12 cellular contexts compared by ENCODE assay signal in genomic region chr11:64323984-64324383, GRCh38. TPM values are rescaled to one million over a fixed set of nuclear protein-coding genes. Genes with fewer than 3 reads are reported as not detected.
A peak's percentile ranks its signal among the peaks of the same experiment; 100 is the strongest.
DNase-seq lines count a peak whose midpoint lies in the region; ATAC-seq, FAIRE-seq and TF ChIP-seq lines count a peak whose summit lies in the region.
"Not testable (repeated sequence)": the region's sequence is repeated elsewhere in the genome, so short reads cannot be mapped to it uniquely, and the experiment has no call there.
"Had no signal": no experiment of that assay in that cellular context is flagged by ENCODE, and none has a peak within 500 bp of the region (broad histone marks: within the 10 kb centered on the region; RNA-seq: fewer than 3 reads in every experiment).

No MANE protein-coding gene starts in this region.

- in situ Hi-C loops in K562 (cut with MboI) = not testable (repeated sequence)

- not testable (repeated sequence) for H3K4me3 ChIP-seq in HCT116 (replicated peaks in 1 of 2; ENCODE audit: low read depth in 1 of 2, low read length in 2 of 2); K562; hepatocyte; neural progenitor cell; upper lobe of right lung

- not testable (repeated sequence) for H3K4me2 ChIP-seq in HCT116 (ENCODE audit: low read length); K562 (ENCODE audit: insufficient read depth, low read length); hepatocyte; neural progenitor cell

- H3K9me1 ChIP-seq in K562 (ENCODE audit: control insufficient read depth, insufficient read depth, low read length) = not testable (repeated sequence)

- H3K9ac ChIP-seq in HCT116 (ENCODE audit: low read length); neural progenitor cell: not testable (repeated sequence)
- H3K9ac ChIP-seq in K562 (ENCODE audit: insufficient read depth in 1 of 2, low read depth in 2 of 2, low read length in 2 of 2) = peak overlapping the region in 1 of 2 experiments; percentile 84; a peak in 2 of 4 replicates

- not testable (repeated sequence) for FAIRE-seq in K562 (lab: Jason Lieb, UNC)

- H3K27me3 ChIP-seq in HCT116 (ENCODE audit: insufficient read depth, low read length); K562 (ENCODE audit: control insufficient read depth in 2 of 2, insufficient read depth in 2 of 2, low read length in 2 of 2); hepatocyte; neural progenitor cell; upper lobe of right lung: not testable (repeated sequence)

- RAD21 ChIA-PET in HCT116 (lab: Charles Lee; ENCODE audit: low non-redundant PET in 1 of 2, low total read pairs in 2 of 2, uncharacterized antibody in 2 of 2, unreplicated experiment in 2 of 2) = interaction anchor here in 1 of 2 experiments (1.4 kb wide), 1 partner anchor 8 kb away, joined by 3 read pairs; no protein-coding TSS in a partner anchor

- not testable (repeated sequence) for H3K9me2 ChIP-seq in HCT116 (ENCODE audit: insufficient read depth); hepatocyte (replicated peaks; ENCODE audit: insufficient read depth)

- not testable (repeated sequence) for ATAC-seq in HCT116, WTC11, upper lobe of right lung
- ATAC-seq in SK-N-SH treated with all-trans-retinoic acid at 6 μM for 48 hours (peak; percentile 10; the same call in 1 of the 3 replicates), K562 (peak; percentile 10; the same call in 1 of the 3 replicates)

- not testable (repeated sequence) for H2AFZ ChIP-seq in HCT116 (ENCODE audit: low read depth, low read length, poor library complexity, severe bottlenecking); K562 (ENCODE audit: low read depth, low read length); hepatocyte; neural progenitor cell (replicated peaks)

- not testable (repeated sequence) for TF ChIP-seq RAD21 in HCT116 (IDR thresholded peaks at IDR 0.05; ENCODE audit: low read depth); K562 (CRISPR knock-in tag; conservative IDR thresholded peaks at IDR 0.05 in 1 of 2, IDR thresholded peaks at IDR 0.05 in 1 of 2)

- not testable (repeated sequence) for H3K9me3 ChIP-seq in HCT116 (ENCODE audit: control insufficient read depth in 1 of 2, insufficient read depth in 1 of 2, low read depth in 1 of 2, low read length in 2 of 2); K562 (replicated peaks; ENCODE audit: control insufficient read depth, insufficient read depth, low read depth, low read length); hepatocyte (ENCODE audit: low read depth); neural progenitor cell (ENCODE audit: low read depth); upper lobe of right lung

- 83% methylated on average over 4 of the region's 4 CpGs for WGBS in K562 (ENCODE audit: insufficient coverage, low coverage, missing lambda C conversion rate)
- 89% methylated on average over 4 of the region's 4 CpGs for WGBS in hepatocyte (ENCODE audit: low lambda C conversion rate, missing lambda C conversion rate)

- peak overlapping the region; percentile 12; the same call in 1 of the 2 replicates for H3K27ac ChIP-seq in HCT116 (ENCODE audit: low read depth, low read length)
- not testable (repeated sequence) for H3K27ac ChIP-seq in K562 (ENCODE audit: extremely low read depth, low read depth, low read length); hepatocyte; neural progenitor cell; upper lobe of right lung

- H3K4me1 ChIP-seq in HCT116 (ENCODE audit: control insufficient read depth in 1 of 2, insufficient read depth in 2 of 2, low read length in 2 of 2) (peaks cover 17 to 41% of the 10 kb centered on the region in 2 experiments), K562 (replicated peaks in 1 of 2; ENCODE audit: control insufficient read depth in 2 of 2, insufficient read depth in 2 of 2, low read length in 2 of 2) (peaks cover 8 to 33% of the 10 kb centered on the region in 2 experiments; a peak in 4 of 5 replicates), hepatocyte (ENCODE audit: insufficient read depth) (peaks cover 18% of the 10 kb centered on the region)
- not testable (repeated sequence) for H3K4me1 ChIP-seq in neural progenitor cell, upper lobe of right lung

- not testable (repeated sequence) for H3K36me3 ChIP-seq in HCT116 (ENCODE audit: control insufficient read depth in 1 of 2, insufficient read depth in 2 of 2, low read length in 2 of 2); hepatocyte (replicated peaks; ENCODE audit: insufficient read depth, low read depth); neural progenitor cell; upper lobe of right lung
- peaks cover 26% of the 10 kb centered on the region; the same call in 1 of the 3 replicates for H3K36me3 ChIP-seq in K562 (ENCODE audit: control insufficient read depth, insufficient read depth, low read length)

- POLR2A ChIA-PET in HCT116 (lab: Charles Lee) (interaction anchor here (1.5 to 2.2 kb wide), 2 partner anchors 8 to 10 kb away, joined by 6 to 9 read pairs; no protein-coding TSS in a partner anchor), WTC11 (lab: Charles Lee) (interaction anchor here (0.6 to 2.9 kb wide), 2 partner anchors 17 to 1484 kb away, joined by 4 to 11 read pairs; no protein-coding TSS in a partner anchor), K562 (lab: Yijun Ruan, JAX) (interaction anchor here (0.6 to 1.6 kb wide), 6 partner anchors 8 to 268 kb away, joined by 3 to 15 read pairs (median 3); no protein-coding TSS in a partner anchor)

- H3K36me3 Mint-ChIP-seq in WTC11 (peaks cover 15% of the 10 kb centered on the region), endothelial cell (ENCODE audit: low read depth, unreplicated experiment) (peaks cover 18% of the 10 kb centered on the region), neural progenitor cell (peaks cover 10% of the 10 kb centered on the region)

- not testable (repeated sequence) for DNase-seq in HCT116 (ENCODE audit: low read depth, low spot score); WTC11 (ENCODE audit: low spot score); K562 (ENCODE audit: extremely low read depth in 1 of 4, low spot score in 3 of 4); endothelial cell (ENCODE audit: low spot score); neural progenitor cell (ENCODE audit: low spot score)
- peak; percentile 2 for DNase-seq in hepatocyte (ENCODE audit: low spot score)
- peak; percentile 46 for DNase-seq in upper lobe of right lung

- TF ChIP-seq CTCF in HCT116 (IDR thresholded peaks at IDR 0.05 in 2 of 3, conservative IDR thresholded peaks at IDR 0.05 in 1 of 3; ENCODE audit: borderline replicate concordance in 1 of 3, insufficient read depth in 1 of 3, low read depth in 2 of 3, low read length in 2 of 3); WTC11 (IDR thresholded peaks at IDR 0.05); K562 (IDR thresholded peaks at IDR 0.05 in 2 of 3, conservative IDR thresholded peaks at IDR 0.05 in 1 of 3; ENCODE audit: insufficient read depth in 2 of 3, low read depth in 1 of 3, low read length in 3 of 3); endothelial cell (IDR thresholded peaks at IDR 0.05; ENCODE audit: unreplicated experiment); hepatocyte (IDR thresholded peaks at IDR 0.05; ENCODE audit: poor library complexity); neural progenitor cell (IDR thresholded peaks at IDR 0.05); upper lobe of right lung (IDR thresholded peaks at IDR 0.05): not testable (repeated sequence)

- H3K4me3 Mint-ChIP-seq in WTC11; endothelial cell (ENCODE audit: unreplicated experiment); neural progenitor cell: not testable (repeated sequence)

- H3K27me3 Mint-ChIP-seq in WTC11 (ENCODE audit: low read depth); neural progenitor cell (ENCODE audit: insufficient read depth, low read depth): not testable (repeated sequence)
- H3K27me3 Mint-ChIP-seq in endothelial cell (ENCODE audit: unreplicated experiment) = peaks cover 11% of the 10 kb centered on the region

- CTCF ChIA-PET in HCT116 (lab: Charles Lee) (interaction anchor here (1.5 to 2.0 kb wide), 2 partner anchors 11 to 31 kb away, joined by 5 read pairs; no protein-coding TSS in a partner anchor), WTC11 (lab: Charles Lee) (interaction anchor here (0.8 to 4.9 kb wide), 5 partner anchors 8 to 72 kb away, joined by 3 to 48 read pairs (median 10); no protein-coding TSS in a partner anchor)
- CTCF ChIA-PET in K562 (lab: Yijun Ruan, JAX; ENCODE audit: low intra/inter-chr PET ratio) = not testable (repeated sequence)

- not testable (repeated sequence) for H4K20me1 ChIP-seq in HCT116 (ENCODE audit: insufficient read depth); K562 (replicated peaks; ENCODE audit: control insufficient read depth, insufficient read depth, low read length); hepatocyte (ENCODE audit: insufficient read depth, poor library complexity, severe bottlenecking); neural progenitor cell (ENCODE audit: low read depth)

- TF ChIP-seq POLR2A in HCT116 (IDR thresholded peaks at IDR 0.05; ENCODE audit: borderline replicate concordance, extremely low read depth, insufficient read depth, insufficient read length); K562 (conservative IDR thresholded peaks at IDR 0.05): not testable (repeated sequence)

- not testable (repeated sequence) for H3K79me2 ChIP-seq in HCT116 (ENCODE audit: insufficient read depth, low read length); K562 (ENCODE audit: control insufficient read depth, insufficient read depth, low read length); hepatocyte; neural progenitor cell (ENCODE audit: low read depth)

- peak overlapping the region; percentile 77 for H3K27ac Mint-ChIP-seq in WTC11
- peak overlapping the region; percentile 57 for H3K27ac Mint-ChIP-seq in endothelial cell (ENCODE audit: unreplicated experiment)
- peak overlapping the region; percentile 53 for H3K27ac Mint-ChIP-seq in neural progenitor cell

- not testable (repeated sequence) for BruUV-seq in HCT116 (replicated peaks; lab: Mats Ljungman, UMichigan); K562 (replicated peaks; lab: Mats Ljungman, UMichigan)

- H3K4me1 Mint-ChIP-seq in WTC11 = peaks cover 11% of the 10 kb centered on the region
- H3K4me1 Mint-ChIP-seq in endothelial cell (ENCODE audit: unreplicated experiment) = peaks cover 13% of the 10 kb centered on the region
- not testable (repeated sequence) for H3K4me1 Mint-ChIP-seq in neural progenitor cell

- H3K9me3 Mint-ChIP-seq in WTC11; endothelial cell (ENCODE audit: unreplicated experiment); neural progenitor cell: not testable (repeated sequence)

- H3F3A ChIP-seq in neural progenitor cell (ENCODE audit: low read depth) = not testable (repeated sequence)

- not testable (repeated sequence) for TF ChIP-seq EP300 in K562 (IDR thresholded peaks at IDR 0.05; ENCODE audit: low read length)

- intact Hi-C loops in HCT116 (cut with micrococcal nuclease); K562 (cut with micrococcal nuclease); upper lobe of right lung (cut with DNase I): not testable (repeated sequence)

RNA-seq across cellular contexts. Expression of gene PRDX5, which starts 6.1 kb away (rescaled TPM):
- 267 TPM for total RNA-seq in HCT116 (2021; ENCODE audit: unreplicated experiment)
- 452 and 454 TPM in 2 replicates for polyA plus RNA-seq in HCT116 (2012)
- total RNA-seq in WTC11 (2021) = 255 to 293 TPM (median 282 TPM) in 3 replicates
- 9.0 and 17.1 TPM in 2 replicates for total RNA-seq in K562 (2011; cell fraction: chromatin; rRNA removed; ENCODE audit: low replicate concordance)
- total RNA-seq in K562 (2011; cell fraction: nucleolus; rRNA removed) = 29.9 and 32.4 TPM in 2 replicates
- total RNA-seq in K562 (2011; cell fraction: nucleoplasm; rRNA removed) = 24.6 and 37.6 TPM in 2 replicates
- 252 and 268 TPM in 2 replicates for total RNA-seq in K562 (2014; rRNA removed)
- total RNA-seq in K562 (2014; rRNA removed; fragmentation: Illumina TruSeq; extraction: Trizol) = 73.0 and 93.8 TPM in 2 replicates
- 200 and 204 TPM in 2 replicates for total RNA-seq in K562 (2015; rRNA removed; fragmentation: Illumina TruSeq; extraction: Trizol)
- 124 and 154 TPM in 2 replicates for total RNA-seq in K562 (2021)
- polyA plus RNA-seq in K562 (2011; rRNA removed) = 224 and 254 TPM in 2 replicates
- 384 and 485 TPM in 2 replicates for polyA plus RNA-seq in K562 (2011; cell fraction: cytosol; rRNA removed)
- polyA plus RNA-seq in K562 (2011; cell fraction: nucleus; rRNA removed) = 86.4 and 132 TPM in 2 replicates
- polyA plus RNA-seq in K562 (2012) = 288 and 343 TPM in 2 replicates
- 209 and 212 TPM in 2 replicates for polyA plus RNA-seq in K562 (2014; fragmentation: Illumina TruSeq; extraction: Trizol)
- 10 to 100 TPM; 40.8 to 64.2 TPM for polyA plus RNA-seq in K562 (2014; fragmentation: Nextera tagmentation; extraction: Ambion mirVana)
- 327 and 356 TPM in 2 replicates for polyA plus RNA-seq in K562 (2014; rRNA removed)
- 63.6 and 63.9 TPM in 2 replicates for polyA minus RNA-seq in K562 (2011; rRNA and poly(A)+ RNA removed)
- 41.2 and 61.9 TPM in 2 replicates for polyA minus RNA-seq in K562 (2011; cell fraction: cytosol; rRNA and poly(A)+ RNA removed)
- polyA minus RNA-seq in K562 (2011; cell fraction: nucleus; rRNA and poly(A)+ RNA removed) = 10.1 and 14.3 TPM in 2 replicates
- total RNA-seq in endothelial cell (ENCODE audit: unreplicated experiment) = 264 TPM
- total RNA-seq in hepatocyte = 261 and 267 TPM in 2 replicates
- polyA plus RNA-seq in hepatocyte = 517 and 542 TPM in 2 replicates
- total RNA-seq in neural progenitor cell (ENCODE audit: low replicate concordance) = 111 and 182 TPM in 2 replicates
- 176 TPM for total RNA-seq in upper lobe of right lung

RNA-seq across cellular contexts. Expression of gene TRMT112, which starts 6.6 kb away (rescaled TPM):
- total RNA-seq in HCT116 (2021; ENCODE audit: unreplicated experiment) = 328 TPM
- polyA plus RNA-seq in HCT116 (2012) = 348 and 366 TPM in 2 replicates
- total RNA-seq in WTC11 (2021) = 285 to 321 TPM (median 314 TPM) in 3 replicates
- 18.1 and 37.2 TPM in 2 replicates for total RNA-seq in K562 (2011; cell fraction: chromatin; rRNA removed; ENCODE audit: low replicate concordance)
- total RNA-seq in K562 (2011; cell fraction: nucleolus; rRNA removed) = 57.9 and 58.8 TPM in 2 replicates
- total RNA-seq in K562 (2011; cell fraction: nucleoplasm; rRNA removed) = 45.5 and 47.9 TPM in 2 replicates
- 391 and 444 TPM in 2 replicates for total RNA-seq in K562 (2014; rRNA removed)
- 126 and 162 TPM in 2 replicates for total RNA-seq in K562 (2014; rRNA removed; fragmentation: Illumina TruSeq; extraction: Trizol)
- 283 and 300 TPM in 2 replicates for total RNA-seq in K562 (2015; rRNA removed; fragmentation: Illumina TruSeq; extraction: Trizol)
- 274 and 296 TPM in 2 replicates for total RNA-seq in K562 (2021)
- polyA plus RNA-seq in K562 (2011; rRNA removed) = 242 and 243 TPM in 2 replicates
- 309 and 352 TPM in 2 replicates for polyA plus RNA-seq in K562 (2011; cell fraction: cytosol; rRNA removed)
- polyA plus RNA-seq in K562 (2011; cell fraction: nucleus; rRNA removed) = 114 and 135 TPM in 2 replicates
- polyA plus RNA-seq in K562 (2012) = 219 and 519 TPM in 2 replicates
- 266 and 297 TPM in 2 replicates for polyA plus RNA-seq in K562 (2014; fragmentation: Illumina TruSeq; extraction: Trizol)
- polyA plus RNA-seq in K562 (2014; fragmentation: Nextera tagmentation; extraction: Ambion mirVana) = 100 to 1,000 TPM; 358 to 423 TPM
- 377 and 449 TPM in 2 replicates for polyA plus RNA-seq in K562 (2014; rRNA removed)
- polyA minus RNA-seq in K562 (2011; rRNA and poly(A)+ RNA removed) = 48.4 and 49.7 TPM in 2 replicates
- 63.0 and 85.5 TPM in 2 replicates for polyA minus RNA-seq in K562 (2011; cell fraction: cytosol; rRNA and poly(A)+ RNA removed)
- polyA minus RNA-seq in K562 (2011; cell fraction: nucleus; rRNA and poly(A)+ RNA removed) = 25.0 and 38.7 TPM in 2 replicates
- 138 TPM for total RNA-seq in endothelial cell (ENCODE audit: unreplicated experiment)
- 210 and 244 TPM in 2 replicates for total RNA-seq in hepatocyte
- 292 and 311 TPM in 2 replicates for polyA plus RNA-seq in hepatocyte
- total RNA-seq in neural progenitor cell (ENCODE audit: low replicate concordance) = 257 and 284 TPM in 2 replicates
- total RNA-seq in upper lobe of right lung = 168 TPM

RNA-seq across cellular contexts. Expression of gene CCDC88B, which starts 16.0 kb away (rescaled TPM):
- 14.7 TPM for total RNA-seq in HCT116 (2021; ENCODE audit: unreplicated experiment)
- 18.7 and 19.8 TPM in 2 replicates for polyA plus RNA-seq in HCT116 (2012)
- 17.0 to 22.0 TPM (median 19.9 TPM) in 3 replicates for total RNA-seq in WTC11 (2021)
- total RNA-seq in K562 (2011; cell fraction: chromatin; rRNA removed; ENCODE audit: low replicate concordance) = 6.1 and 13.7 TPM in 2 replicates
- 8.7 and 12.0 TPM in 2 replicates for total RNA-seq in K562 (2011; cell fraction: nucleolus; rRNA removed)
- total RNA-seq in K562 (2011; cell fraction: nucleoplasm; rRNA removed) = 7.3 and 11.5 TPM in 2 replicates
- total RNA-seq in K562 (2014; rRNA removed) = 15.2 and 16.1 TPM in 2 replicates
- 2.7 and 4.7 TPM in 2 replicates for total RNA-seq in K562 (2014; rRNA removed; fragmentation: Illumina TruSeq; extraction: Trizol)
- 10.3 and 12.1 TPM in 2 replicates for total RNA-seq in K562 (2015; rRNA removed; fragmentation: Illumina TruSeq; extraction: Trizol)
- total RNA-seq in K562 (2021) = 11.9 and 13.0 TPM in 2 replicates
- polyA plus RNA-seq in K562 (2011; rRNA removed) = 5.2 and 10.7 TPM in 2 replicates
- 10.3 and 16.8 TPM in 2 replicates for polyA plus RNA-seq in K562 (2011; cell fraction: cytosol; rRNA removed)
- 13.5 and 14.6 TPM in 2 replicates for polyA plus RNA-seq in K562 (2011; cell fraction: nucleus; rRNA removed)
- polyA plus RNA-seq in K562 (2012) = 10.6 and 21.0 TPM in 2 replicates
- 7.9 and 13.4 TPM in 2 replicates for polyA plus RNA-seq in K562 (2014; fragmentation: Illumina TruSeq; extraction: Trizol)
- 1 to 10 TPM in 1 of 2 experiments, under 1 TPM in 1; 0.13 to 1.7 TPM for polyA plus RNA-seq in K562 (2014; fragmentation: Nextera tagmentation; extraction: Ambion mirVana)
- 16.3 and 18.1 TPM in 2 replicates for polyA plus RNA-seq in K562 (2014; rRNA removed)
- 1.2 and 1.5 TPM in 2 replicates for polyA minus RNA-seq in K562 (2011; rRNA and poly(A)+ RNA removed)
- polyA minus RNA-seq in K562 (2011; cell fraction: cytosol; rRNA and poly(A)+ RNA removed) = 2.2 and 7.0 TPM in 2 replicates
- 2.2 and 5.9 TPM in 2 replicates for polyA minus RNA-seq in K562 (2011; cell fraction: nucleus; rRNA and poly(A)+ RNA removed)
- total RNA-seq in endothelial cell (ENCODE audit: unreplicated experiment) = 8.3 TPM
- 4.9 TPM in 2 replicates for total RNA-seq in hepatocyte
- 9.1 and 10.0 TPM in 2 replicates for polyA plus RNA-seq in hepatocyte
- total RNA-seq in neural progenitor cell (ENCODE audit: low replicate concordance) = 0.62 and 9.0 TPM in 2 replicates
- total RNA-seq in upper lobe of right lung = 20.7 TPM

RNA-seq across cellular contexts. Expression of gene ESRRA, which starts 18.7 kb away (rescaled TPM):
- total RNA-seq in HCT116 (2021; ENCODE audit: unreplicated experiment) (62.7 TPM), WTC11 (2021) (56.3 to 81.9 TPM (median 59.1 TPM) in 3 replicates), K562 (2014; rRNA removed) (89.2 and 89.7 TPM in 2 replicates), K562 (2014; rRNA removed; fragmentation: Illumina TruSeq; extraction: Trizol) (13.8 and 17.3 TPM in 2 replicates), K562 (2015; rRNA removed; fragmentation: Illumina TruSeq; extraction: Trizol) (30.3 and 31.4 TPM in 2 replicates), K562 (2021) (76.5 and 84.1 TPM in 2 replicates), endothelial cell (ENCODE audit: unreplicated experiment) (42.3 TPM), hepatocyte (52.1 and 62.0 TPM in 2 replicates), neural progenitor cell (ENCODE audit: low replicate concordance) (5.5 and 22.0 TPM in 2 replicates), upper lobe of right lung (51.9 TPM)
- 37.8 and 43.4 TPM in 2 replicates for polyA plus RNA-seq in HCT116 (2012)
- 59.5 and 126 TPM in 2 replicates for total RNA-seq in K562 (2011; cell fraction: chromatin; rRNA removed; ENCODE audit: low replicate concordance)
- 77.2 and 79.9 TPM in 2 replicates for total RNA-seq in K562 (2011; cell fraction: nucleolus; rRNA removed)
- 58.7 and 66.9 TPM in 2 replicates for total RNA-seq in K562 (2011; cell fraction: nucleoplasm; rRNA removed)
- polyA plus RNA-seq in K562 (2011; rRNA removed) (23.7 and 35.6 TPM in 2 replicates), K562 (2014; fragmentation: Illumina TruSeq; extraction: Trizol) (15.3 and 27.6 TPM in 2 replicates), K562 (2014; fragmentation: Nextera tagmentation; extraction: Ambion mirVana) (1 to 10 TPM in 1 of 2 experiments, under 1 TPM in 1; 0.27 to 1.0 TPM), K562 (2014; rRNA removed) (69.0 and 75.5 TPM in 2 replicates), hepatocyte (51.3 and 57.4 TPM in 2 replicates)
- 35.4 and 60.9 TPM in 2 replicates for polyA plus RNA-seq in K562 (2011; cell fraction: cytosol; rRNA removed)
- 37.9 and 54.0 TPM in 2 replicates for polyA plus RNA-seq in K562 (2011; cell fraction: nucleus; rRNA removed)
- polyA plus RNA-seq in K562 (2012) = 31.8 and 58.2 TPM in 2 replicates
- 12.5 and 13.5 TPM in 2 replicates for polyA minus RNA-seq in K562 (2011; rRNA and poly(A)+ RNA removed)
- 20.4 and 30.5 TPM in 2 replicates for polyA minus RNA-seq in K562 (2011; cell fraction: cytosol; rRNA and poly(A)+ RNA removed)
- 20.6 and 21.5 TPM in 2 replicates for polyA minus RNA-seq in K562 (2011; cell fraction: nucleus; rRNA and poly(A)+ RNA removed)

RNA-seq across cellular contexts. Expression of gene CATSPERZ, which starts 23.8 kb away (rescaled TPM):
- total RNA-seq in HCT116 (2021; ENCODE audit: unreplicated experiment) (1.7 TPM), WTC11 (2021) (1.1 to 2.5 TPM (median 2.0 TPM) in 3 replicates), K562 (2014; rRNA removed) (8.5 TPM in 2 replicates), K562 (2014; rRNA removed; fragmentation: Illumina TruSeq; extraction: Trizol) (1.2 and 1.6 TPM in 2 replicates), K562 (2015; rRNA removed; fragmentation: Illumina TruSeq; extraction: Trizol) (3.8 and 4.1 TPM in 2 replicates), K562 (2021) (5.1 and 5.4 TPM in 2 replicates), endothelial cell (ENCODE audit: unreplicated experiment) (0.38 TPM), hepatocyte (not detected in 2 replicates), neural progenitor cell (ENCODE audit: low replicate concordance) (0.22 TPM in 1 of 2 replicates, not detected in the other), upper lobe of right lung (not detected)
- polyA plus RNA-seq in HCT116 (2012) = 1.4 and 1.7 TPM in 2 replicates
- 3.6 TPM in 1 of 2 replicates, not detected in the other for total RNA-seq in K562 (2011; cell fraction: chromatin; rRNA removed; ENCODE audit: low replicate concordance)
- total RNA-seq in K562 (2011; cell fraction: nucleolus; rRNA removed) = 1.5 and 2.8 TPM in 2 replicates
- total RNA-seq in K562 (2011; cell fraction: nucleoplasm; rRNA removed) = 0.59 and 0.99 TPM in 2 replicates
- polyA plus RNA-seq in K562 (2011; rRNA removed) (0.86 and 1.2 TPM in 2 replicates), K562 (2014; fragmentation: Illumina TruSeq; extraction: Trizol) (3.5 and 4.3 TPM in 2 replicates), K562 (2014; fragmentation: Nextera tagmentation; extraction: Ambion mirVana) (1 to 10 TPM; 1.3 to 2.2 TPM), K562 (2014; rRNA removed) (5.3 and 8.3 TPM in 2 replicates), hepatocyte (0.46 and 0.96 TPM in 2 replicates)
- polyA plus RNA-seq in K562 (2011; cell fraction: cytosol; rRNA removed) = 2.9 and 3.2 TPM in 2 replicates
- 1.5 and 2.0 TPM in 2 replicates for polyA plus RNA-seq in K562 (2011; cell fraction: nucleus; rRNA removed)
- polyA plus RNA-seq in K562 (2012) = 4.4 and 4.7 TPM in 2 replicates
- polyA minus RNA-seq in K562 (2011; rRNA and poly(A)+ RNA removed) = 0.32 TPM in 1 of 2 replicates, not detected in the other
- polyA minus RNA-seq in K562 (2011; cell fraction: cytosol; rRNA and poly(A)+ RNA removed) = not detected in 2 replicates
- polyA minus RNA-seq in K562 (2011; cell fraction: nucleus; rRNA and poly(A)+ RNA removed) = not detected in 2 replicates
- total RNA-seq: A172; CD4-positive, alpha-beta memory T cell; H4 had no signal
- polyA plus RNA-seq: BJ; CD4-positive, alpha-beta memory T cell had no signal
